Comparison of ENCODE assay signal across 11 cellular contexts in genomic region chr2:31255911-31256571, GRCh38. TPM values are rescaled to one million over a fixed set of nuclear protein-coding genes. Genes with fewer than 3 reads are reported as not detected.
DNase-seq lines count a peak whose midpoint lies in the region; ATAC-seq and TF ChIP-seq lines count a peak whose summit lies in the region.
"Had no signal": no experiment of that assay in that cellular context is flagged by ENCODE, and none has a peak within 500 bp of the region (broad histone marks: within the 10 kb centered on the region; RNA-seq: fewer than 3 reads in every experiment).

No MANE protein-coding gene starts in this region.

- POLR2A ChIA-PET in MCF 10A (lab: Yijun Ruan, JAX) = no interaction called here
- POLR2A ChIA-PET in PC-3 (lab: Charles Lee; ENCODE audit: unreplicated experiment) = no interaction called here

- ATAC-seq in HG02970 (IDR thresholded peaks at IDR 0.05; ENCODE audit: low FRiP score, unreplicated experiment) (peak; percentile 51), PC-3 (peak; percentile 83)

- H3K9ac ChIP-seq in mammary epithelial cell (ENCODE audit: insufficient read depth, low read length) (no peak overlapping the region), PC-3 (ENCODE audit: low read length) (no peak overlapping the region)

- intact Hi-C loops in MCF 10A (cut with micrococcal nuclease) = no loop called here
- intact Hi-C loops in mammary epithelial cell (cut with micrococcal nuclease) = no loop called here
- intact Hi-C loops in PC-3 (cut with micrococcal nuclease) = no loop called here

- peak; percentile 5 for DNase-seq in MCF 10A (ENCODE audit: unreplicated experiment)
- DNase-seq in mammary epithelial cell = no peak
- peak; percentile 75 for DNase-seq in PC-3
- DNase-seq in NCI-H2171 treated with DMSO at 0.1 percent for 48 hours (lab: John Stamatoyannopoulos, UW) = no peak
- DNase-seq in H7 = no peak
- no peak for DNase-seq in DMS114 treated with DMSO at 0.1 percent for 48 hours (lab: John Stamatoyannopoulos, UW; ENCODE audit: unreplicated experiment)
- DNase-seq in NCI-H146 treated with DMSO at 0.1 percent for 48 hours (lab: John Stamatoyannopoulos, UW; ENCODE audit: unreplicated experiment) = no peak
- DNase-seq: PC-9 had no signal

- H3F3A ChIP-seq in PC-3 (ENCODE audit: low read length, unreplicated experiment) = no peaks in the 10 kb centered on the region

- H3K4me1 Mint-ChIP-seq in MCF 10A (ENCODE audit: insufficient read depth, unreplicated experiment) = no peaks in the 10 kb centered on the region

- no peak overlapping the region for H3K4me3 Mint-ChIP-seq in MCF 10A (ENCODE audit: unreplicated experiment)

- no TSS peak for BruUV-seq in MCF 10A (replicated peaks; lab: Mats Ljungman, UMichigan)
- BruUV-seq in mammary epithelial cell (replicated peaks; lab: Mats Ljungman, UMichigan) = no TSS peak
- BruUV-seq in PC-3 (replicated peaks; lab: Mats Ljungman, UMichigan) = no TSS peak

- H3K4me1 ChIP-seq in mammary epithelial cell (ENCODE audit: insufficient read depth, low read length) (peaks cover 18% of the 10 kb centered on the region), PC-3 (ENCODE audit: insufficient read depth, low read length) (peaks cover 12% of the 10 kb centered on the region; the same call in 1 of the 2 replicates)

- H2AFZ ChIP-seq in mammary epithelial cell (ENCODE audit: low read depth, low read length) (no peak overlapping the region), PC-3 (ENCODE audit: low read length) (no peak overlapping the region)
- H2AFZ ChIP-seq: PC-9 had no signal

- no peaks in the 10 kb centered on the region for H3K27me3 ChIP-seq in mammary epithelial cell (ENCODE audit: insufficient read depth, low read length)
- no peaks in the 10 kb centered on the region for H3K27me3 ChIP-seq in PC-3 (ENCODE audit: low read length)
- H3K27me3 ChIP-seq in H7 (ENCODE audit: control insufficient read depth, insufficient read depth, low read length) = no peaks in the 10 kb centered on the region

- H3K27ac ChIP-seq in mammary epithelial cell (ENCODE audit: insufficient read depth, low read depth, low read length) = no peak overlapping the region
- H3K27ac ChIP-seq in PC-3 (ENCODE audit: low read length) = no peak overlapping the region
- H3K27ac ChIP-seq: epithelial cell of prostate, PC-9 had no signal

- H3K9me3 ChIP-seq in mammary epithelial cell (replicated peaks; ENCODE audit: insufficient read depth, low read length) (no peaks in the 10 kb centered on the region), PC-3 (ENCODE audit: low read length) (no peaks in the 10 kb centered on the region)

- no peaks in the 10 kb centered on the region for H4K20me1 ChIP-seq in mammary epithelial cell (ENCODE audit: insufficient read depth, low read length)
- no peaks in the 10 kb centered on the region for H4K20me1 ChIP-seq in PC-3 (ENCODE audit: low read length)

- no peaks in the 10 kb centered on the region for H3K27me3 Mint-ChIP-seq in MCF 10A (ENCODE audit: insufficient read depth, unreplicated experiment)

- H3K4me3 ChIP-seq in mammary epithelial cell (replicated peaks in 1 of 3; ENCODE audit: insufficient read depth in 1 of 3, low read depth in 2 of 3, low read length in 3 of 3) = no peak overlapping the region
- no peak overlapping the region for H3K4me3 ChIP-seq in PC-3 (ENCODE audit: low read length)
- H3K4me3 ChIP-seq in H7 (ENCODE audit: insufficient read depth, low read depth, low read length) = no peak overlapping the region
- H3K4me3 ChIP-seq: PC-9 had no signal

- in situ Hi-C loops in mammary epithelial cell (cut with MboI; ENCODE audit: low sequenced_read_pairs in 2 of 2) = no loop called here

- CTCF ChIA-PET in MCF 10A (lab: Yijun Ruan, JAX) (interaction anchor here (0.6 kb wide), 1 partner anchor 37 kb away, joined by 4 read pairs; no protein-coding TSS in a partner anchor), mammary epithelial cell (lab: Charles Lee; ENCODE audit: low non-redundant PET) (interaction anchor here (0.6 kb wide), 1 partner anchor 22 kb away, joined by 3 read pairs; the partner anchor contains the start of gene EHD3), PC-3 (lab: Charles Lee) (no interaction called here)

- H3K4me2 ChIP-seq in mammary epithelial cell (ENCODE audit: insufficient read depth, low read depth, low read length) = no peak overlapping the region
- H3K4me2 ChIP-seq in PC-3 (ENCODE audit: low read length) = no peak overlapping the region
- H3K4me2 ChIP-seq: PC-9 had no signal

- 77% methylated on average over 11 of the region's 11 CpGs for WGBS in mammary epithelial cell (ENCODE audit: low coverage, missing lambda C conversion rate)

- no peaks in the 10 kb centered on the region for H3K9me2 ChIP-seq in PC-3 (replicated peaks; ENCODE audit: low read length)

- dilution Hi-C loops in mammary epithelial cell (cut with HindIII; ENCODE audit: low sequenced_read_pairs) = loop anchor here (5.0 kb wide), 1 partner anchor 104 kb away; no protein-coding TSS in a partner anchor

- H3K79me2 ChIP-seq in mammary epithelial cell (ENCODE audit: insufficient read depth, low read length) = no peaks in the 10 kb centered on the region
- no peaks in the 10 kb centered on the region for H3K79me2 ChIP-seq in PC-3 (ENCODE audit: low read length)

- H3K27ac Mint-ChIP-seq in MCF 10A (ENCODE audit: low read depth, unreplicated experiment) = no peak overlapping the region

- no peaks in the 10 kb centered on the region for H3K36me3 Mint-ChIP-seq in MCF 10A (ENCODE audit: insufficient read depth, unreplicated experiment)

- H3K9me3 Mint-ChIP-seq in MCF 10A (ENCODE audit: unreplicated experiment) = no peaks in the 10 kb centered on the region

- TF ChIP-seq CTCF in MCF 10A (IDR thresholded peaks at IDR 0.05; ENCODE audit: unreplicated experiment) (no peak), mammary epithelial cell (conservative IDR thresholded peaks at IDR 0.05 in 1 of 2, IDR thresholded peaks at IDR 0.05 in 1 of 2; ENCODE audit: extremely low read depth in 1 of 2, insufficient read depth in 1 of 2, low read depth in 1 of 2, low read length in 2 of 2) (no peak), PC-3 (conservative IDR thresholded peaks at IDR 0.05; ENCODE audit: low read depth, low read length) (no peak)

- H3K36me3 ChIP-seq in mammary epithelial cell (ENCODE audit: insufficient read depth, low read length) = no peaks in the 10 kb centered on the region
- H3K36me3 ChIP-seq in PC-3 (ENCODE audit: low read depth, low read length) = no peaks in the 10 kb centered on the region
- H3K36me3 ChIP-seq in H7 (replicated peaks; ENCODE audit: control insufficient read depth, insufficient read depth, low read length) = no peaks in the 10 kb centered on the region

RNA-seq across cellular contexts. Expression of gene EHD3, which starts 22.1 kb away (rescaled TPM):
- total RNA-seq in MCF 10A (2022) (0.49 and 0.86 TPM in 2 replicates), mammary epithelial cell (10 to 100 TPM; 39.4 to 53.3 TPM), PC-3 (2014; rRNA removed) (3.2 and 4.4 TPM in 2 replicates)
- 12.3 TPM for polyA plus RNA-seq in mammary epithelial cell
- polyA minus RNA-seq in mammary epithelial cell = 9.6 TPM
- total RNA-seq in H7 (2014; rRNA removed; shearing (Covaris generic)) = 7.3 and 8.7 TPM in 2 replicates

RNA-seq across cellular contexts. Expression of gene CAPN14, which starts 38.7 kb away (rescaled TPM):
- total RNA-seq in MCF 10A (2022) (not detected in 2 replicates), mammary epithelial cell (under 1 TPM; 0.17 to 0.47 TPM), PC-3 (2014; rRNA removed) (0.35 TPM in 1 of 2 replicates, not detected in the other)
- 0.20 TPM for polyA plus RNA-seq in mammary epithelial cell
- 3.2 TPM for polyA minus RNA-seq in mammary epithelial cell
- total RNA-seq in H7 (2014; rRNA removed; shearing (Covaris generic)) = 0.11 and 0.17 TPM in 2 replicates
- total RNA-seq: myocyte had no signal

Comparison
In these comparisons a context has a peak if more than half of its experiments do, and no peak if none do; other contexts are left out.
1. DNase-seq: peak in MCF 10A (single experiment) and PC-3 (single experiment); none in mammary epithelial cell (single experiment), NCI-H2171 treated with DMSO at 0.1 percent for 48 hours (single experiment), H7 (single experiment), DMS114 treated with DMSO at 0.1 percent for 48 hours (single experiment) and NCI-H146 treated with DMSO at 0.1 percent for 48 hours (single experiment).